ENCODE assay signal across 8 cellular contexts in the genomic region with DNA sequence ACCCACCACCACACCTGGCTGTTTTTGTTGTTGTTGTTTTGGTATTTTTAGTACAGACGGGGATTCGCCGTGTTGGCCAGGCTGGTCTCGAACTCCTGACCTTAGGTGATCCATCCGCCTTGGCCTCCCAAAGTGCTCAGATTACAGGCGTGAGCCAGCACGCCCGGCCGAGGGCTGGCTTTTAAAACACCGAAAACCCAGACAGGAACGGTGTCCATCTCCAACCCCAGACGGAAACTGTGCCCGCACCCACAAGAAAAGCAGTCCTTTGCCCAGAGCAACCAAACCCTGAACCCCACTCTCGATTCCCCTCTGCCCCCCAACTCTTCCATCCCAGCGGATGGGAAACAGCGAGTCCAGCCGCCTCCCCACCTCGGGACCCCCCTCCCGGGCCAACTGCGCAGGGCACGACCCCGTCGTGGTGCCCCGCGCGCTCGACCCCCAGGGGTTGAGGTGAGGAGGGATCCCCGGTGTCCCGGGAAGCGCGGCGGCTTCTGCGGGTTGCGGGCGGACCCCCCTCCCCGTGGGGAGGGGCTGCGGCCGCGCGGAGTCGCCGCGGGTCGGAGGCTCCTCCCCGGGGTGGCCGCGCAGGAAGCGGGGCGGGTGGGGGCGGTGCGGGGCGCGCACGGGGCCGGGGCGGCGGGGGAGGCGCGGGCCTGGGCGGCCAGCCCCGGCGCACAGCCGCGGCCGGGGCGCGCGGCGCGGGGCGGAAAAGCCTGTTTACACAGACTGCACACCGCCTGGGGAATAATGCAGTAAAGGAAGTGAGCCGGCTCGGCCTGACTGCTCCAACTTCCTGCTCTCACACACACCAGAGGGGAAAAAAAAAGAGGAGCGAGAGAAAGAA. TPM values are rescaled to one million over a fixed set of nuclear protein-coding genes. Genes with fewer than 3 reads are reported as not detected.
DNase-seq lines count a peak whose midpoint lies in the region; ATAC-seq, FAIRE-seq and TF ChIP-seq lines count a peak whose summit lies in the region.

A gene (plus strand): TSS at position 651 of the 847 bp plus-strand sequence.

- TF ChIP-seq CTCF in HEK293 (tag by site-specific recombination; IDR thresholded peaks at IDR 0.05) (no peak), bronchial epithelial cell (IDR thresholded peaks at IDR 0.05; ENCODE audit: insufficient read depth, low read length, severe bottlenecking) (no peak)

- no peak for FAIRE-seq in bronchial epithelial cell (lab: Jason Lieb, UNC)

- H3K27ac ChIP-seq in HEK293 (ENCODE audit: extremely low read depth, low read depth, low read length) (peak within 1 kb of the TSS; percentile 82), iPS-20b (ENCODE audit: low read length) (no peak within 1 kb of the TSS), skin epidermis (peak within 1 kb of the TSS; percentile 72 to 100 (median 92))

- ATAC-seq in GM18502 (IDR thresholded peaks at IDR 0.05; ENCODE audit: poor library complexity, unreplicated experiment), result no peak

- H3K27me3 ChIP-seq in bronchial epithelial cell (ENCODE audit: control insufficient read depth, insufficient read depth, low read length), result no peaks in the 10 kb centered on the region
- peaks cover 44% of the 10 kb centered on the region for H3K27me3 ChIP-seq in iPS-20b (ENCODE audit: insufficient read depth, low read length)

- POLR2A ChIA-PET in HEK293 (lab: Yijun Ruan, JAX), result no interaction called here

- CTCF ChIA-PET in HEK293 (lab: Yijun Ruan, JAX), result interaction anchor here (0.6 kb wide), 1 partner anchor 20 kb away, joined by 3 read pairs; no protein-coding TSS in a partner anchor

- peak within 1 kb of the TSS; percentile 70 for H3K9ac ChIP-seq in iPS-20b (ENCODE audit: low read depth, low read length)

- DNase-seq in NCI-H1092 (lab: John Stamatoyannopoulos, UW) (peak; percentile 22), UCSD-AML1 (lab: John Stamatoyannopoulos, UW; ENCODE audit: unreplicated experiment) (peak; percentile 77), bronchial epithelial cell (ENCODE audit: low read depth) (peak; percentile 72)

- peak within 1 kb of the TSS; percentile 98 for H3K4me3 ChIP-seq in GM08714 (ENCODE audit: low read length)
- H3K4me3 ChIP-seq in HEK293 (ENCODE audit: low read depth, low read length), result peak within 1 kb of the TSS; percentile 93
- H3K4me3 ChIP-seq in bronchial epithelial cell (ENCODE audit: low read depth, low read length), result peak within 1 kb of the TSS; percentile 90
- H3K4me3 ChIP-seq in iPS-20b (ENCODE audit: low read length), result peak within 1 kb of the TSS; percentile 91
- peak within 1 kb of the TSS; percentile 58 to 94 (median 79) for H3K4me3 ChIP-seq in skin epidermis

- H3K4me1 ChIP-seq in HEK293 (ENCODE audit: control insufficient read depth, insufficient read depth, low read length) (0 out of 2 replicates have a peak, but pooled peaks cover 4% of the 10 kb centered on the region), iPS-20b (ENCODE audit: insufficient read depth, low read length) (no peaks in the 10 kb centered on the region; the same call in 1 of the 2 replicates)

- H3K9me3 ChIP-seq in HEK293 (ENCODE audit: control insufficient read depth, insufficient read depth, low read depth, low read length) (no peaks in the 10 kb centered on the region), iPS-20b (ENCODE audit: insufficient read depth, low read depth, low read length) (no peaks in the 10 kb centered on the region)

- no peaks in the 10 kb centered on the region for H3K36me3 ChIP-seq in HEK293 (ENCODE audit: control insufficient read depth in 2 of 2, insufficient read depth in 1 of 2, low read length in 2 of 2)
- no peaks in the 10 kb centered on the region for H3K36me3 ChIP-seq in bronchial epithelial cell (ENCODE audit: control insufficient read depth, insufficient read depth, low read length)
- no peaks in the 10 kb centered on the region for H3K36me3 ChIP-seq in iPS-20b (ENCODE audit: insufficient read depth, low read depth, low read length)

TF ChIP-seq in HEK293, 187 proteins besides CTCF, POLR2A, EP300 and RAD21 (continues in another document):
- TF ChIP-seq ZBTB8A (tag by site-specific recombination; IDR thresholded peaks at IDR 0.05) (peak; percentile 90), ZNF24 (tag by site-specific recombination; IDR thresholded peaks at IDR 0.05) (peak; percentile 64; the same call in 1 of the 2 replicates), ZNF221 (tag by site-specific recombination; IDR thresholded peaks at IDR 0.05; ENCODE audit: borderline replicate concordance) (no peak), ZNF10 (tag by site-specific recombination; IDR thresholded peaks at IDR 0.05) (no peak), ZNF169 (tag by site-specific recombination; IDR thresholded peaks at IDR 0.05) (no peak), ZNF112 (tag by site-specific recombination; IDR thresholded peaks at IDR 0.05) (no peak), SCRT1 (tag by site-specific recombination; IDR thresholded peaks at IDR 0.05; ENCODE audit: borderline replicate concordance) (no peak), ZNF560 (tag by site-specific recombination; IDR thresholded peaks at IDR 0.05; ENCODE audit: borderline replicate concordance) (no peak), ZXDB (tag by site-specific recombination; IDR thresholded peaks at IDR 0.05) (peak; percentile 27; the same call in 1 of the 2 replicates), ZFP37 (tag by site-specific recombination; IDR thresholded peaks at IDR 0.05) (no peak), ZNF76 (tag by site-specific recombination; IDR thresholded peaks at IDR 0.05; ENCODE audit: borderline replicate concordance, low read depth) (no peak), FEZF1 (tag by site-specific recombination; IDR thresholded peaks at IDR 0.05) (no peak), ZNF19 (tag by site-specific recombination; IDR thresholded peaks at IDR 0.05; ENCODE audit: low read depth) (no peak), ZFP3 (tag by site-specific recombination; IDR thresholded peaks at IDR 0.05; ENCODE audit: low read depth) (no peak), ZNF677 (tag by site-specific recombination; IDR thresholded peaks at IDR 0.05) (no peak), ZBTB48 (tag by site-specific recombination; IDR thresholded peaks at IDR 0.05) (peak; percentile 37; the same call in 1 of the 2 replicates), ZNF785 (tag by site-specific recombination; IDR thresholded peaks at IDR 0.05) (no peak), ZNF146 (tag by site-specific recombination; IDR thresholded peaks at IDR 0.05) (peak; percentile 9; the same call in 1 of the 2 replicates), SP3 (tag by site-specific recombination; IDR thresholded peaks at IDR 0.05) (peak; percentile 42)
- TF ChIP-seq, protein P1, sequence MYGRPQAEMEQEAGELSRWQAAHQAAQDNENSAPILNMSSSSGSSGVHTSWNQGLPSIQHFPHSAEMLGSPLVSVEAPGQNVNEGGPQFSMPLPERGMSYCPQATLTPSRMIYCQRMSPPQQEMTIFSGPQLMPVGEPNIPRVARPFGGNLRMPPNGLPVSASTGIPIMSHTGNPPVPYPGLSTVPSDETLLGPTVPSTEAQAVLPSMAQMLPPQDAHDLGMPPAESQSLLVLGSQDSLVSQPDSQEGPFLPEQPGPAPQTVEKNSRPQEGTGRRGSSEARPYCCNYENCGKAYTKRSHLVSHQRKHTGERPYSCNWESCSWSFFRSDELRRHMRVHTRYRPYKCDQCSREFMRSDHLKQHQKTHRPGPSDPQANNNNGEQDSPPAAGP (tag by site-specific recombination; IDR thresholded peaks at IDR 0.05), result no peak
- TF ChIP-seq, protein P2, sequence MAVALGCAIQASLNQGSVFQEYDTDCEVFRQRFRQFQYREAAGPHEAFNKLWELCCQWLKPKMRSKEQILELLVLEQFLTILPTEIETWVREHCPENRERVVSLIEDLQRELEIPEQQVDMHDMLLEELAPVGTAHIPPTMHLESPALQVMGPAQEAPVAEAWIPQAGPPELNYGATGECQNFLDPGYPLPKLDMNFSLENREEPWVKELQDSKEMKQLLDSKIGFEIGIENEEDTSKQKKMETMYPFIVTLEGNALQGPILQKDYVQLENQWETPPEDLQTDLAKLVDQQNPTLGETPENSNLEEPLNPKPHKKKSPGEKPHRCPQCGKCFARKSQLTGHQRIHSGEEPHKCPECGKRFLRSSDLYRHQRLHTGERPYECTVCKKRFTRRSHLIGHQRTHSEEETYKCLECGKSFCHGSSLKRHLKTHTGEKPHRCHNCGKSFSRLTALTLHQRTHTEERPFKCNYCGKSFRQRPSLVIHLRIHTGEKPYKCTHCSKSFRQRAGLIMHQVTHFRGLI (tag by site-specific recombination; IDR thresholded peaks at IDR 0.05), result 0 out of 2 replicates have a peak, but pooled peaks have one; percentile 15
- TF ChIP-seq, protein P3, sequence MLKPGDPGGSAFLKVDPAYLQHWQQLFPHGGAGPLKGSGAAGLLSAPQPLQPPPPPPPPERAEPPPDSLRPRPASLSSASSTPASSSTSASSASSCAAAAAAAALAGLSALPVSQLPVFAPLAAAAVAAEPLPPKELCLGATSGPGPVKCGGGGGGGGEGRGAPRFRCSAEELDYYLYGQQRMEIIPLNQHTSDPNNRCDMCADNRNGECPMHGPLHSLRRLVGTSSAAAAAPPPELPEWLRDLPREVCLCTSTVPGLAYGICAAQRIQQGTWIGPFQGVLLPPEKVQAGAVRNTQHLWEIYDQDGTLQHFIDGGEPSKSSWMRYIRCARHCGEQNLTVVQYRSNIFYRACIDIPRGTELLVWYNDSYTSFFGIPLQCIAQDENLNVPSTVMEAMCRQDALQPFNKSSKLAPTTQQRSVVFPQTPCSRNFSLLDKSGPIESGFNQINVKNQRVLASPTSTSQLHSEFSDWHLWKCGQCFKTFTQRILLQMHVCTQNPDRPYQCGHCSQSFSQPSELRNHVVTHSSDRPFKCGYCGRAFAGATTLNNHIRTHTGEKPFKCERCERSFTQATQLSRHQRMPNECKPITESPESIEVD (tag by site-specific recombination; IDR thresholded peaks at IDR 0.05), result no peak
- TF ChIP-seq, protein P4, sequence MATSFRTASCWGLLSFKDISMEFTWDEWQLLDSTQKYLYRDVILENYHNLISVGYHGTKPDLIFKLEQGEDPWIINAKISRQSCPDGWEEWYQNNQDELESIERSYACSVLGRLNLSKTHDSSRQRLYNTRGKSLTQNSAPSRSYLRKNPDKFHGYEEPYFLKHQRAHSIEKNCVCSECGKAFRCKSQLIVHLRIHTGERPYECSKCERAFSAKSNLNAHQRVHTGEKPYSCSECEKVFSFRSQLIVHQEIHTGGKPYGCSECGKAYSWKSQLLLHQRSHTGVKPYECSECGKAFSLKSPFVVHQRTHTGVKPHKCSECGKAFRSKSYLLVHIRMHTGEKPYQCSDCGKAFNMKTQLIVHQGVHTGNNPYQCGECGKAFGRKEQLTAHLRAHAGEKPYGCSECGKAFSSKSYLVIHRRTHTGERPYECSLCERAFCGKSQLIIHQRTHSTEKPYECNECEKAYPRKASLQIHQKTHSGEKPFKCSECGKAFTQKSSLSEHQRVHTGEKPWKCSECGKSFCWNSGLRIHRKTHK (tag by site-specific recombination; IDR thresholded peaks at IDR 0.05), result no peak

RNA-seq across cellular contexts. Expression of the gene that starts here (rescaled TPM):
- 4.2 and 5.3 TPM in 2 replicates for total RNA-seq in bronchial epithelial cell

Comparison
In these comparisons a context has a peak if more than half of its experiments do, and no peak if none do; other contexts are left out.
1. DNase-seq: peak in every context shown above with its lines; median percentile 77 in UCSD-AML1; 72 in bronchial epithelial cell; 22 in NCI-H1092.